In genomic region chr12:115088328-115088994, GRCh38 we compare ENCODE assay signal across 1 cellular context.
TF ChIP-seq lines count a peak whose summit lies in the region.

No MANE protein-coding gene starts in this region.

TF ChIP-seq in HepG2, 621 proteins besides CTCF, POLR2A, EP300 and RAD21 (continued from another document and continues in another):
- TF ChIP-seq ZNF646 (CRISPR knock-in tag; IDR thresholded peaks at IDR 0.05), result no peak
- no peak for TF ChIP-seq ELK4 (CRISPR knock-in tag; IDR thresholded peaks at IDR 0.05; ENCODE audit: borderline replicate concordance)
- no peak for TF ChIP-seq GZF1 (CRISPR knock-in tag; IDR thresholded peaks at IDR 0.05)
- no peak for TF ChIP-seq UBTF (CRISPR knock-in tag; IDR thresholded peaks at IDR 0.05)
- TF ChIP-seq ZNF205 (CRISPR knock-in tag; IDR thresholded peaks at IDR 0.05), result no peak
- TF ChIP-seq NR1H2 (CRISPR knock-in tag; IDR thresholded peaks at IDR 0.05; ENCODE audit: borderline replicate concordance, low read depth), result no peak
- TF ChIP-seq PHF20 (CRISPR knock-in tag; IDR thresholded peaks at IDR 0.05), result no peak
- no peak for TF ChIP-seq ZNF20 (CRISPR knock-in tag; IDR thresholded peaks at IDR 0.05)
- TF ChIP-seq PHF5A (CRISPR knock-in tag; IDR thresholded peaks at IDR 0.05; ENCODE audit: low read depth, unreplicated experiment), result no peak
- no peak for TF ChIP-seq ZNF691 (CRISPR knock-in tag; IDR thresholded peaks at IDR 0.05; ENCODE audit: borderline replicate concordance, low read depth)
- TF ChIP-seq SCMH1 (CRISPR knock-in tag; IDR thresholded peaks at IDR 0.05; ENCODE audit: borderline replicate concordance), result no peak
- no peak for TF ChIP-seq ZNF713 (CRISPR knock-in tag; IDR thresholded peaks at IDR 0.05)
- TF ChIP-seq ZBTB37 (CRISPR knock-in tag; IDR thresholded peaks at IDR 0.05), result no peak
- no peak for TF ChIP-seq SNAPC5 (CRISPR knock-in tag; IDR thresholded peaks at IDR 0.05; ENCODE audit: borderline replicate concordance)
- TF ChIP-seq ZNF543 (CRISPR knock-in tag; IDR thresholded peaks at IDR 0.05), result no peak
- TF ChIP-seq GATAD1 (CRISPR knock-in tag; IDR thresholded peaks at IDR 0.05), result no peak
- no peak for TF ChIP-seq ARID3A (IDR thresholded peaks at IDR 0.05; ENCODE audit: low read depth, low read length)
- no peak for TF ChIP-seq JUND (CRISPR knock-in tag; IDR thresholded peaks at IDR 0.05)
- TF ChIP-seq SPEN (CRISPR knock-in tag; IDR thresholded peaks at IDR 0.05; ENCODE audit: low read depth), result no peak
- no peak for TF ChIP-seq KDM5B (CRISPR knock-in tag; IDR thresholded peaks at IDR 0.05; ENCODE audit: borderline replicate concordance)
- no peak for TF ChIP-seq HINFP (CRISPR knock-in tag; IDR thresholded peaks at IDR 0.05; ENCODE audit: low read depth)
- no peak for TF ChIP-seq ZNF232 (CRISPR knock-in tag; IDR thresholded peaks at IDR 0.05; ENCODE audit: borderline replicate concordance)
- no peak for TF ChIP-seq ZNF33B (CRISPR knock-in tag; IDR thresholded peaks at IDR 0.05)
- no peak for TF ChIP-seq SYNCRIP (IDR thresholded peaks at IDR 0.05; ENCODE audit: insufficient read depth, low read depth, low read length)
- no peak for TF ChIP-seq ZNF264 (CRISPR knock-in tag; IDR thresholded peaks at IDR 0.05)
- no peak for TF ChIP-seq SSRP1 (CRISPR knock-in tag; IDR thresholded peaks at IDR 0.05)
- no peak for TF ChIP-seq SALL2 (CRISPR knock-in tag; IDR thresholded peaks at IDR 0.05)
- TF ChIP-seq ATM (IDR thresholded peaks at IDR 0.05; ENCODE audit: borderline replicate concordance), result no peak
- TF ChIP-seq TGIF2 (CRISPR knock-in tag; IDR thresholded peaks at IDR 0.05), result no peak
- no peak for TF ChIP-seq HNRNPK (IDR thresholded peaks at IDR 0.05; ENCODE audit: low read depth, low read length, poor library complexity, severe bottlenecking)
- TF ChIP-seq PAF1 (CRISPR knock-in tag; IDR thresholded peaks at IDR 0.05), result no peak
- TF ChIP-seq GMEB1 (CRISPR knock-in tag; IDR thresholded peaks at IDR 0.05; ENCODE audit: borderline replicate concordance), result no peak
- TF ChIP-seq HIC2 (CRISPR knock-in tag; IDR thresholded peaks at IDR 0.05; ENCODE audit: low read depth), result no peak
- TF ChIP-seq SALL1 (CRISPR knock-in tag; IDR thresholded peaks at IDR 0.05), result no peak; the same call in 1 of the 2 replicates
- no peak for TF ChIP-seq ZNF501 (CRISPR knock-in tag; IDR thresholded peaks at IDR 0.05)
- no peak for TF ChIP-seq ZNF263 (CRISPR knock-in tag; IDR thresholded peaks at IDR 0.05)
- no peak; the same call in 1 of the 2 replicates for TF ChIP-seq NR2F2 (IDR thresholded peaks at IDR 0.05; ENCODE audit: borderline replicate concordance, low read depth)
- TF ChIP-seq ZNF7 (CRISPR knock-in tag; IDR thresholded peaks at IDR 0.05), result no peak
- TF ChIP-seq NFIB (CRISPR knock-in tag; IDR thresholded peaks at IDR 0.05; ENCODE audit: borderline replicate concordance), result no peak
- peak; percentile 43; the same call in 1 of the 2 replicates for TF ChIP-seq ATF2 (CRISPR knock-in tag; IDR thresholded peaks at IDR 0.05)
- TF ChIP-seq SP1 (IDR thresholded peaks at IDR 0.05), result no peak
- TF ChIP-seq SP1 (CRISPR knock-in tag; IDR thresholded peaks at IDR 0.05), result no peak
- TF ChIP-seq ETV5 (CRISPR knock-in tag; IDR thresholded peaks at IDR 0.05; ENCODE audit: borderline replicate concordance), result no peak
